Comparison of ENCODE assay signal across 13 cellular contexts in the genomic region with DNA sequence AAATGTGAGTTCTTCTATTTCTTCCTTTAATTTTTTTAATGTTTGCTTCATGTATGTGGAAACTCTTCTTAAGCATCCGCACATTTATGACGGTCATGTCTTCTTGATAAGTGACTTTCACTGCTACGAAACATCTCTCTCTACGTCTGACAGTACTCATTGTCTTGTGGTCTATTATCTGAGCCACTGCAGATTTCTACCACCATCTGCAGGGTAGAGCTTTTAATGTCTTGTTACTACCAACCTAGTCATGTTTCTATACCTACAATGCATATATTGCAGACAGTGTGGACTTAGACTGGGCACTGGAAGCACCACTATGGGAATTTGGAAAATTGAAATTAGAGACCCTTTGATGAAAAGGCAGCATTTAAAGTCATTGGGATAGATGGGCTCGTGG.
DNase-seq lines count a peak whose midpoint lies in the region; ATAC-seq and TF ChIP-seq lines count a peak whose summit lies in the region.
"Had no signal": no experiment of that assay in that cellular context is flagged by ENCODE, and none has a peak within 500 bp of the region (broad histone marks: within the 10 kb centered on the region; RNA-seq: fewer than 3 reads in every experiment).

No MANE protein-coding gene starts in this region.

- ATAC-seq in HCT116 (no peak), HG02981 (IDR thresholded peaks at IDR 0.05; ENCODE audit: unreplicated experiment) (no peak), GM21423 (IDR thresholded peaks at IDR 0.05; ENCODE audit: unreplicated experiment) (no peak)
- ATAC-seq: CD8-positive, alpha-beta T cell had no signal

- H2AFZ ChIP-seq in HCT116 (ENCODE audit: low read depth, low read length, poor library complexity, severe bottlenecking) = no peak overlapping the region
- H2AFZ ChIP-seq: GM23248 had no signal

- no peaks in the 10 kb centered on the region for H3K36me3 Mint-ChIP-seq in chondrocyte (ENCODE audit: low read depth)
- H3K36me3 Mint-ChIP-seq: CD14-positive monocyte; CD8-positive, alpha-beta T cell had no signal

- no peaks in the 10 kb centered on the region for H3K36me3 ChIP-seq in HCT116 (ENCODE audit: control insufficient read depth in 1 of 2, insufficient read depth in 2 of 2, low read length in 2 of 2)

- H3K27me3 ChIP-seq in HCT116 (ENCODE audit: insufficient read depth, low read length) = no peaks in the 10 kb centered on the region

- H3K9me3 Mint-ChIP-seq in chondrocyte (ENCODE audit: low read depth) = no peaks in the 10 kb centered on the region
- H3K9me3 Mint-ChIP-seq: CD8-positive, alpha-beta T cell had no signal

- H3K27me3 Mint-ChIP-seq in chondrocyte (ENCODE audit: low read depth) = peaks cover 2% of the 10 kb centered on the region

- in situ Hi-C loops in ACHN (cut with HindIII; ENCODE audit: low pct_ligation_motif_present, low pct_unique_long_range_greater_than_20kb, low sequenced_read_pairs) = no loop called here

- H3K4me3 ChIP-seq in HCT116 (replicated peaks in 1 of 2; ENCODE audit: low read depth in 1 of 2, low read length in 2 of 2) = no peak overlapping the region
- H3K4me3 ChIP-seq: GM23248 had no signal

- H3K27ac Mint-ChIP-seq in chondrocyte (ENCODE audit: unreplicated experiment) = no peak overlapping the region
- H3K27ac Mint-ChIP-seq: CD14-positive monocyte; CD8-positive, alpha-beta T cell had no signal

- RAD21 ChIA-PET in HCT116 (lab: Charles Lee; ENCODE audit: low non-redundant PET in 1 of 2, low total read pairs in 2 of 2, uncharacterized antibody in 2 of 2, unreplicated experiment in 2 of 2) = no interaction called here

- no TSS peak for BruUV-seq in HCT116 (replicated peaks; lab: Mats Ljungman, UMichigan)

- no peak overlapping the region for H3K9ac ChIP-seq in HCT116 (ENCODE audit: low read length)
- H3K9ac ChIP-seq: GM23248 had no signal

- POLR2A ChIA-PET in HCT116 (lab: Charles Lee) = no interaction called here

- H3K9me3 ChIP-seq in HCT116 (ENCODE audit: control insufficient read depth in 1 of 2, insufficient read depth in 1 of 2, low read depth in 1 of 2, low read length in 2 of 2) = no peaks in the 10 kb centered on the region

- TF ChIP-seq RAD21 in HCT116 (IDR thresholded peaks at IDR 0.05; ENCODE audit: low read depth) = peak; percentile 34; the same call in 1 of the 2 replicates

- intact Hi-C loops in HCT116 (cut with micrococcal nuclease) = loop anchor here (10.0 kb wide), 1 partner anchor 125 kb away; the partner anchor contains the start of gene ANKRD10

- peaks cover 6% of the 10 kb centered on the region for H3K4me1 Mint-ChIP-seq in chondrocyte (ENCODE audit: low read depth)
- H3K4me1 Mint-ChIP-seq: CD14-positive monocyte had no signal

- no peaks in the 10 kb centered on the region for H4K20me1 ChIP-seq in HCT116 (ENCODE audit: insufficient read depth)

- CTCF ChIA-PET in HCT116 (lab: Charles Lee) = no interaction called here

- H3K27ac ChIP-seq in HCT116 (ENCODE audit: low read depth, low read length) = no peak overlapping the region
- H3K27ac ChIP-seq: GM23248 had no signal

- no peak overlapping the region for H3K4me2 ChIP-seq in HCT116 (ENCODE audit: low read length)

- TF ChIP-seq POLR2A in HCT116 (IDR thresholded peaks at IDR 0.05; ENCODE audit: borderline replicate concordance, extremely low read depth, insufficient read depth, insufficient read length) = no peak

- H3K9me2 ChIP-seq in HCT116 (ENCODE audit: insufficient read depth) = no peaks in the 10 kb centered on the region

- TF ChIP-seq CTCF in HCT116 (IDR thresholded peaks at IDR 0.05 in 2 of 3, conservative IDR thresholded peaks at IDR 0.05 in 1 of 3; ENCODE audit: borderline replicate concordance in 1 of 3, insufficient read depth in 1 of 3, low read depth in 2 of 3, low read length in 2 of 3) = no peak
- TF ChIP-seq CTCF in chondrocyte (IDR thresholded peaks at IDR 0.05) = peak; percentile 39

- DNase-seq in HCT116 (ENCODE audit: low read depth, low spot score) (no peak), OCI-M1 (lab: John Stamatoyannopoulos, UW) (peak; percentile 69), chondrocyte (ENCODE audit: low spot score) (no peak), pons (ENCODE audit: low spot score) (peak; percentile 24), ACHN (no peak)
- DNase-seq: CD8-positive, alpha-beta T cell; COR-L47; DMS153; GF-D8; GM23248 had no signal

- no peak overlapping the region for H3K4me3 Mint-ChIP-seq in chondrocyte (ENCODE audit: unreplicated experiment)
- H3K4me3 Mint-ChIP-seq: CD14-positive monocyte; CD8-positive, alpha-beta T cell had no signal

- peaks cover 0 to 12% of the 10 kb centered on the region in 2 experiments; a peak in 2 of 4 replicates for H3K4me1 ChIP-seq in HCT116 (ENCODE audit: control insufficient read depth in 1 of 2, insufficient read depth in 2 of 2, low read length in 2 of 2)

- H3K79me2 ChIP-seq in HCT116 (ENCODE audit: insufficient read depth, low read length) = no peaks in the 10 kb centered on the region

TF ChIP-seq in HCT116, 20 proteins besides CTCF, POLR2A, EP300 and RAD21:
- TF ChIP-seq SP1 (IDR thresholded peaks at IDR 0.05; ENCODE audit: low read depth) (no peak), ATF3 (IDR thresholded peaks at IDR 0.05) (no peak), ZFX (IDR thresholded peaks at IDR 0.05) (no peak), FOSL1 (IDR thresholded peaks at IDR 0.05; ENCODE audit: low read depth) (no peak), EGR1 (IDR thresholded peaks at IDR 0.05; ENCODE audit: low read depth) (no peak), SIN3A (IDR thresholded peaks at IDR 0.05; ENCODE audit: low read depth) (no peak), MAX (IDR thresholded peaks at IDR 0.05) (no peak), SRF (IDR thresholded peaks at IDR 0.05; ENCODE audit: low read depth) (no peak), EZH2phosphoT487 (IDR thresholded peaks at IDR 0.05; ENCODE audit: borderline replicate concordance) (no peak), TCF7L2 (IDR thresholded peaks at IDR 0.05; ENCODE audit: borderline replicate concordance, extremely low read depth, insufficient read depth, insufficient read length) (no peak), ELF1 (IDR thresholded peaks at IDR 0.05; ENCODE audit: borderline replicate concordance, low read depth) (no peak), EZH2 (IDR thresholded peaks at IDR 0.05) (no peak), CEBPB (IDR thresholded peaks at IDR 0.05; ENCODE audit: low read depth) (no peak), ZNF274 (IDR thresholded peaks at IDR 0.05; ENCODE audit: low read depth, low read length) (no peak), POLR2AphosphoS5 (IDR thresholded peaks at IDR 0.05; ENCODE audit: low read depth, low read length) (no peak), YY1 (IDR thresholded peaks at IDR 0.05; ENCODE audit: extremely low read depth, insufficient replicate concordance, low read depth, low read length) (no peak), JUND (IDR thresholded peaks at IDR 0.05) (no peak), ZBTB33 (IDR thresholded peaks at IDR 0.05; ENCODE audit: extremely low read depth, insufficient replicate concordance, low read length) (no peak), CBX3 (IDR thresholded peaks at IDR 0.05; ENCODE audit: low read depth) (no peak)

Comparison
In these comparisons a context has a peak if more than half of its experiments do, and no peak if none do; other contexts are left out.
1. DNase-seq: peak in OCI-M1 (single experiment) and pons (single experiment); none in HCT116 (single experiment), chondrocyte (single experiment) and ACHN (single experiment).